ENCODE assay signal across 10 cellular contexts in genomic region chr2:234974501-234975385, GRCh38. TPM values are rescaled to one million over a fixed set of nuclear protein-coding genes. Genes with fewer than 3 reads are reported as not detected.
DNase-seq lines count a peak whose midpoint lies in the region; TF ChIP-seq lines count a peak whose summit lies in the region.
"Had no signal": no experiment of that assay in that cellular context is flagged by ENCODE, and none has a peak within 500 bp of the region (broad histone marks: within the 10 kb centered on the region; RNA-seq: fewer than 3 reads in every experiment).

No MANE protein-coding gene starts in this region.

- peaks cover 31% of the 10 kb centered on the region for H3K4me1 ChIP-seq in HUES64 (ENCODE audit: insufficient read depth, low read length)
- peaks cover 0 to 20% of the 10 kb centered on the region in 2 donors for H3K4me1 ChIP-seq in adrenal gland (replicated peaks in 1 of 2)

- H3K27ac ChIP-seq in HUES64 (ENCODE audit: low read depth, low read length) (peak overlapping the region; percentile 9), temporal lobe (ENCODE audit: low read depth, low read length) (peak overlapping the region; percentile 1), adrenal gland (no peak overlapping the region)
- H3K27ac ChIP-seq: right lobe of liver had no signal

- WGBS in HUES64, result 83% methylated on average over 30 of the region's 30 CpGs
- 74 to 93% (median 82%) methylated on average over 22 to 30 of the region's 30 CpGs for WGBS in adrenal gland, 4 donors

- no peak overlapping the region for H3K4me3 ChIP-seq in HUES64 (ENCODE audit: low read length)
- H3K4me3 ChIP-seq in choroid plexus epithelial cell (ENCODE audit: low read depth, low read length), result no peak overlapping the region
- H3K4me3 ChIP-seq in adrenal gland, result no peak overlapping the region
- H3K4me3 ChIP-seq: right lobe of liver had no signal

- H3K36me3 ChIP-seq in HUES64 (ENCODE audit: insufficient read depth, low read length), result peaks cover 14% of the 10 kb centered on the region
- H3K36me3 ChIP-seq in adrenal gland (replicated peaks in 1 of 2), result no peaks in the 10 kb centered on the region
- H3K36me3 ChIP-seq: right lobe of liver had no signal

- no peak overlapping the region for H3K9ac ChIP-seq in HUES64 (ENCODE audit: low read depth, low read length)

- TF ChIP-seq CTCF in choroid plexus epithelial cell (conservative IDR thresholded peaks at IDR 0.05; ENCODE audit: low read depth, low read length), result no peak
- TF ChIP-seq CTCF in adrenal gland (IDR thresholded peaks at IDR 0.05), result no peak

- intact Hi-C loops in adrenal gland (cut with DNase I), result no loop called here

- TF ChIP-seq POLR2A in adrenal gland (IDR thresholded peaks at IDR 0.05), result no peak

- H3K9me3 ChIP-seq in HUES64 (ENCODE audit: insufficient read depth, low read depth, low read length) (peaks cover 3% of the 10 kb centered on the region; the same call in 1 of the 2 replicates), adrenal gland (replicated peaks in 1 of 3) (no peaks in the 10 kb centered on the region)
- H3K9me3 ChIP-seq: right lobe of liver had no signal

- H3K27me3 ChIP-seq in HUES64 (ENCODE audit: insufficient read depth, low read length) (no peaks in the 10 kb centered on the region), adrenal gland (no peaks in the 10 kb centered on the region)
- H3K27me3 ChIP-seq: right lobe of liver had no signal

- DNase-seq in choroid plexus epithelial cell (ENCODE audit: low read depth), result peak; percentile 81
- peak; percentile 80 for DNase-seq in left kidney (ENCODE audit: low read depth, low spot score)
- DNase-seq in NCI-H1436 (lab: John Stamatoyannopoulos, UW), result no peak
- no peak for DNase-seq in activated naive CD4-positive, alpha-beta T cell (lab: John Stamatoyannopoulos, UW)
- no peak for DNase-seq in adrenal gland
- DNase-seq: activated CD4-positive, alpha-beta memory T cell treated with anti-CD3 and anti-CD28 coated beads, Interleukin-2, amount 10 ng/mL, durations not matched to agents 7 days and 5 days; NCI-H1417; right lobe of liver had no signal

RNA-seq across cellular contexts. Expression of gene SH3BP4, which starts 22.9 kb away (rescaled TPM):
- 26.2 TPM for polyA plus RNA-seq in HUES64 (2013, experiment 1 of 2)
- polyA plus RNA-seq in HUES64 (2013, experiment 2 of 2), result 29.3 TPM
- total RNA-seq in temporal lobe (8.4 TPM), adrenal gland (10 to 100 TPM; 17.9 to 26.9 (median 22.7) TPM)
- 10 to 100 TPM; 10.6 to 13.7 (median 10.6) TPM for polyA plus RNA-seq in adrenal gland

Comparison
In these comparisons a context has a peak if more than half of its experiments do, and no peak if none do; other contexts are left out.
1. H3K27ac ChIP-seq: peak in HUES64 (single experiment) and temporal lobe (single experiment); none in adrenal gland (0 of 5).
2. DNase-seq: peak in choroid plexus epithelial cell (single experiment) and left kidney (single experiment); none in NCI-H1436 (single experiment), activated naive CD4-positive, alpha-beta T cell (0 of 4) and adrenal gland (0 of 7).